10 cellular contexts compared by ENCODE assay signal in the genomic region with DNA sequence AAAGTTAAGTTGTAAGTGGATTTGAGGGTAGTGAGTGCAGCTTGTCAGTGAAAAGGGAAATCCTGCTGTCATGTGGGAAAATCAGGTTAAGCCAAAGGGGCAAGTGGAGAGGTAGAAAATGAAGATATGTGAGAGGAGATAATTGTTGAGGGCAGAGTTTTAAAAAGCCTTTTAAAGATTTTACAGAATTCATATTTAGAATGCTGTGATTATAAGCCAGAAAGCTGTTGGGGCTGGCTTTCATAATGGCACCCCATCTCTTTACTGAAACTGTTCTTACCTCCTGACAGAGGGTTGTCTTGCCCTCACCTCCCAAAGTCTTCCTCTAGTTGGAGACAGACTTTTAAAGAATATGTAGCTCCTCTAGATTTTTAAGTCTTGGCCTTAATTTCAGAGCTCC.
"Had no signal": no experiment of that assay in that cellular context is flagged by ENCODE, and none has a peak within 500 bp of the region (broad histone marks: within the 10 kb centered on the region; RNA-seq: fewer than 3 reads in every experiment).

No MANE protein-coding gene starts in this region.

- H3K4me1 Mint-ChIP-seq: IgD-negative memory B cell had no signal

- H3K27ac Mint-ChIP-seq: HFFc6, IgD-negative memory B cell had no signal

- DNase-seq: GM23248, GOT3, H7, HFFc6, KG1 had no signal

- H3K4me1 ChIP-seq: HAP-1 had no signal

- H3K4me3 Mint-ChIP-seq: HFFc6, IgD-negative memory B cell had no signal

- H3K27ac ChIP-seq: GM23248, HL-60 had no signal

- H3K9me3 ChIP-seq: HAP-1 had no signal

- ATAC-seq: HCT116, HepG2 had no signal

- H3K4me3 ChIP-seq: GM23248, HAP-1 had no signal

- H3K9ac ChIP-seq: GM23248 had no signal

- H3K36me3 ChIP-seq: HAP-1 had no signal
